1 cellular context compared by ENCODE assay signal in the genomic region with DNA sequence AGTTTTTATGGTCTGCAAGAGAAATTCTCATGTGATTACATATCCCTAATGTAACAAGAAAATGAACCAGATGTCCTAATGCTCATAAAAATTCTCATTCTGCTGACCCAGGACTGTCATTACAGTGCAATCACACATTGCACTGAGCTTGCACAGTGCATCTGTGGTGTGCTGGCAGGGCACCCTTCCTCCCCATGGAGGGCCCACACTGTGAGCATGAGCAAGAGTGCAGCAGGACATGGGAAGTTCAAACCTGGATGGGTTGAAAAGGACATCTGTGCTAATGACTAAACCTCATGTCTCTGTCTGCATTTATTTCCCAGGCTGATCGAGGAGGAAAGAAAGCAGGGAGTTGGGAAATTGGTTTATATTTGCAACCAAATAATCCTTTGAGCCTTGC.
A peak's percentile ranks its signal among the peaks of the same experiment; 100 is the strongest.
TF ChIP-seq lines count a peak whose summit lies in the region.

No MANE protein-coding gene starts in this region.

TF ChIP-seq in SK-N-SH, 30 proteins besides CTCF, POLR2A, EP300 and RAD21 (continued from another document):
- TF ChIP-seq POLR2AphosphoS5 (IDR thresholded peaks at IDR 0.05; ENCODE audit: low read depth, low read length): peak; percentile 43; the same call in 1 of the 2 replicates
